ENCODE assay signal across 1 cellular context in genomic region chr16:31064882-31065461, GRCh38.
A peak's percentile ranks its signal among the peaks of the same experiment; 100 is the strongest.
TF ChIP-seq lines count a peak whose summit lies in the region.

No MANE protein-coding gene starts in this region.

TF ChIP-seq in Ishikawa, 13 proteins besides CTCF, POLR2A, EP300 and RAD21 (continued from another document):
- TF ChIP-seq REST (IDR thresholded peaks at IDR 0.05; ENCODE audit: low read depth) (no peak), CREB1 (IDR thresholded peaks at IDR 0.05; ENCODE audit: low read depth) (no peak), USF1 (IDR thresholded peaks at IDR 0.05) (no peak), TEAD4 (IDR thresholded peaks at IDR 0.05) (0 out of 2 replicates have a peak, but pooled peaks have one; percentile 17), ZBTB7A (IDR thresholded peaks at IDR 0.05; ENCODE audit: low read depth) (no peak)
